8 cellular contexts compared by ENCODE assay signal in genomic region chr2:127422631-127423475, GRCh38. TPM values are rescaled to one million over a fixed set of nuclear protein-coding genes. Genes with fewer than 3 reads are reported as not detected.
DNase-seq lines count a peak whose midpoint lies in the region; ATAC-seq lines count a peak whose summit lies in the region.

No MANE protein-coding gene starts in this region.

- ATAC-seq in activated CD4-positive, CD25-positive, alpha-beta regulatory T cell treated with anti-CD3 and anti-CD28 coated beads, Interleukin-2, amount 50 U/mL, for 24 hours, result peak; percentile 41 to 46
- ATAC-seq in central memory CD8-positive, alpha-beta T cell (replicated peaks; ENCODE audit: extremely low read depth, poor library complexity, severe bottlenecking), result peak; percentile 71
- ATAC-seq in HG03108 (IDR thresholded peaks at IDR 0.05; ENCODE audit: unreplicated experiment) (no peak), HG03521 (IDR thresholded peaks at IDR 0.05; ENCODE audit: unreplicated experiment) (no peak)

- H3K9me3 Mint-ChIP-seq in central memory CD8-positive, alpha-beta T cell, result no peaks in the 10 kb centered on the region

- peaks cover 2% of the 10 kb centered on the region for H3K36me3 Mint-ChIP-seq in central memory CD8-positive, alpha-beta T cell (ENCODE audit: insufficient read depth)

- H3K27ac Mint-ChIP-seq in central memory CD8-positive, alpha-beta T cell (ENCODE audit: low read depth), result no peak overlapping the region

- DNase-seq in activated CD4-positive, CD25-positive, alpha-beta regulatory T cell treated with anti-CD3 and anti-CD28 coated beads, Interleukin-2, amount 50 U/mL, for 72 hours, result no peak
- DNase-seq in NOMO-1 treated with DMSO at 0.1 percent for 48 hours (lab: John Stamatoyannopoulos, UW; ENCODE audit: unreplicated experiment), result peak; percentile 63
- no peak for DNase-seq in central memory CD8-positive, alpha-beta T cell (ENCODE audit: low spot score in 2 of 2)
- DNase-seq in mesenteric fat pad (ENCODE audit: low spot score), result peak; percentile 87
- no peak for DNase-seq in G401 (ENCODE audit: low spot score)

- in situ Hi-C loops in G401 (cut with HindIII; ENCODE audit: low sequenced_read_pairs), result no loop called here

- peaks cover 60% of the 10 kb centered on the region for H3K27me3 Mint-ChIP-seq in central memory CD8-positive, alpha-beta T cell

- peak overlapping the region; percentile 29 for H3K4me3 Mint-ChIP-seq in central memory CD8-positive, alpha-beta T cell

- H3K4me1 Mint-ChIP-seq in central memory CD8-positive, alpha-beta T cell, result no peaks in the 10 kb centered on the region

RNA-seq across cellular contexts. Expression of gene PROC, which starts 4.6 kb away (rescaled TPM):
- total RNA-seq in mesenteric fat pad, result not detected
- total RNA-seq in G401 (2014; rRNA removed; shearing (Covaris generic)), result 0.37 TPM in 1 of 2 replicates, not detected in the other

RNA-seq across cellular contexts. Expression of gene MAP3K2, which starts 35.1 kb away (rescaled TPM):
- 62.0 TPM for total RNA-seq in mesenteric fat pad
- total RNA-seq in G401 (2014; rRNA removed; shearing (Covaris generic)), result 13.8 and 14.2 TPM in 2 replicates

Comparison
In these comparisons a context has a peak if more than half of its experiments do, and no peak if none do; other contexts are left out.
1. ATAC-seq: peak in activated CD4-positive, CD25-positive, alpha-beta regulatory T cell treated with anti-CD3 and anti-CD28 coated beads, Interleukin-2, amount 50 U/mL, for 24 hours (2 of 2) and central memory CD8-positive, alpha-beta T cell (single experiment); none in HG03108 (single experiment) and HG03521 (single experiment).
2. DNase-seq: peak in NOMO-1 treated with DMSO at 0.1 percent for 48 hours (single experiment) and mesenteric fat pad (single experiment); none in activated CD4-positive, CD25-positive, alpha-beta regulatory T cell treated with anti-CD3 and anti-CD28 coated beads, Interleukin-2, amount 50 U/mL, for 72 hours (single experiment), central memory CD8-positive, alpha-beta T cell (0 of 2) and G401 (single experiment).